ENCODE assay signal across 8 cellular contexts in the genomic region with DNA sequence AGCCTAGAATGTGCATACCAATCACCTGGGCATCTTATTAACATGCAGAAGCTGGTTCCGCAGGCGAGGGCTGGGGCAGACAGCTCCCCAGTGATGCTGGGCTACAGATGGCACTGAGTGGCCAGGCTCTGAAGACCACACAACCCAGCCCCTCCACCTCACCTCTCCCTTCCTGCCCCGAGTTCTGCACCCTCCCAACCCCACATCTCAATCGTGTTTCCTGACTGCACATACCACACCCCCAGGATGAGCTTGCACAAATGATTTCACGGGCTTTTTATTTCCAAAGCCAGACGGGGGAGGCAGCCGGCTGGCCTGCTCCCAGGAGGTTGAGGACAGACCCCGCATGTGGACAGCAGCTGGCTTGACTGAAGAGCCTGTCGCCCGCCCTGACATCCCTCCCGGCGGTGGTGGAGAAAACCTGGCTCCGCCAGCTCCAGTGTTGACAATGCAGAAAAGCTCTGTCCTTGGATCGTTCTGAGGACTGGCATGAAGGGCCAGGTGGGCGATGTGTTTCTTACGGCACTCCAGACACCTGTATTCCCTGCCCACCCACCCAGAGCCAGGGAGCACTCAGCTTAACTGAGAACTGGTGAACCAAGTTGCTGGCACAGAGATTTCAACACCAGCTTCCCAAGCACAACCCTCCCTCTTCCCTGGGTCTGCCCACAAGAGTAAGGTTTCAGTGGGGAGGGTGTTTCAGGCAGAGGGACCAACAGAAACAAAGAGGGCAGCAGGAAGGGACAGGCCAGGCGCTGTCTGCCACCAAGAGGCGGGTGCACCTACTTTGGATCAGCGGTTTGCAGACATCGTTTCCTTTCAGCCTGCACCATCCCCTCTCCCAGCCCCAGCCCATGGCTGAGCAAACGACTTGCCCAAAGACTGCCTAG. TPM values are rescaled to one million over a fixed set of nuclear protein-coding genes. Genes with fewer than 3 reads are reported as not detected.
A peak's percentile ranks its signal among the peaks of the same experiment; 100 is the strongest.
DNase-seq lines count a peak whose midpoint lies in the region; ATAC-seq and TF ChIP-seq lines count a peak whose summit lies in the region.

No MANE protein-coding gene starts in this region.

- H3K27ac Mint-ChIP-seq in osteocyte (ENCODE audit: unreplicated experiment), result peak overlapping the region; percentile 71

- no peak for ATAC-seq in HG03045 (IDR thresholded peaks at IDR 0.05; ENCODE audit: unreplicated experiment)

- no peak for TF ChIP-seq CTCF in osteocyte (IDR thresholded peaks at IDR 0.05)

- H3K27me3 Mint-ChIP-seq in osteocyte (ENCODE audit: unreplicated experiment), result no peaks in the 10 kb centered on the region

- DNase-seq in COLO668 (lab: John Stamatoyannopoulos, UW; ENCODE audit: unreplicated experiment) (peak; percentile 66), NCI-H2171 (lab: John Stamatoyannopoulos, UW) (peak; percentile 32), dermis blood vessel endothelial cell (peak; percentile 53), osteocyte (ENCODE audit: extremely low spot score, unreplicated experiment) (no peak), NCI-H2081 (lab: John Stamatoyannopoulos, UW) (no peak), D341Med (ENCODE audit: low spot score) (no peak), NOMO-1 treated with dmso at 0.1 percent for 144 hours (lab: John Stamatoyannopoulos, UW; ENCODE audit: unreplicated experiment) (no peak)

- peaks cover 57% of the 10 kb centered on the region for H3K4me1 Mint-ChIP-seq in osteocyte (ENCODE audit: unreplicated experiment)

- no peaks in the 10 kb centered on the region for H3K9me3 Mint-ChIP-seq in osteocyte (ENCODE audit: unreplicated experiment)

- H3K4me3 Mint-ChIP-seq in osteocyte (ENCODE audit: unreplicated experiment), result no peak overlapping the region

- no peaks in the 10 kb centered on the region for H3K36me3 Mint-ChIP-seq in osteocyte (ENCODE audit: unreplicated experiment)

RNA-seq across cellular contexts. Expression of a gene that starts 21.6 kb away (rescaled TPM):
- total RNA-seq in dermis blood vessel endothelial cell (17.8 and 27.9 TPM in 2 replicates), osteocyte (13.7 and 13.8 TPM in 2 replicates)

RNA-seq across cellular contexts. Expression of a gene that starts 32.5 kb away (rescaled TPM):
- 10.1 and 12.6 TPM in 2 replicates for total RNA-seq in dermis blood vessel endothelial cell
- 6.8 and 8.0 TPM in 2 replicates for total RNA-seq in osteocyte

Comparison
In these comparisons a context has a peak if more than half of its experiments do, and no peak if none do; other contexts are left out.
1. DNase-seq: peak in COLO668 (single experiment), NCI-H2171 (single experiment) and dermis blood vessel endothelial cell (single experiment); none in osteocyte (single experiment), NCI-H2081 (0 of 2), D341Med (single experiment) and NOMO-1 treated with dmso at 0.1 percent for 144 hours (single experiment).